ENCODE assay signal across 9 cellular contexts in genomic region chr15:37095993-37096877, GRCh38. TPM values are rescaled to one million over a fixed set of nuclear protein-coding genes. Genes with fewer than 3 reads are reported as not detected.
DNase-seq lines count a peak whose midpoint lies in the region; ATAC-seq and TF ChIP-seq lines count a peak whose summit lies in the region.
"Had no signal": no experiment of that assay in that cellular context is flagged by ENCODE, and none has a peak within 500 bp of the region (broad histone marks: within the 10 kb centered on the region; RNA-seq: fewer than 3 reads in every experiment).

No MANE protein-coding gene starts in this region.

- H3K36me3 ChIP-seq in HEK293 (ENCODE audit: control insufficient read depth in 2 of 2, insufficient read depth in 1 of 2, low read length in 2 of 2), result peaks cover 24 to 35% of the 10 kb centered on the region in 2 experiments
- peaks cover 10% of the 10 kb centered on the region for H3K36me3 ChIP-seq in brain microvascular endothelial cell (replicated peaks)
- H3K36me3 ChIP-seq in iPS-20b (ENCODE audit: insufficient read depth, low read depth, low read length), result no peaks in the 10 kb centered on the region
- peaks cover 5% of the 10 kb centered on the region for H3K36me3 ChIP-seq in smooth muscle cell (ENCODE audit: low read depth)

- DNase-seq in brain microvascular endothelial cell (no peak), smooth muscle cell (lab: John Stamatoyannopoulos, UW; ENCODE audit: unreplicated experiment) (no peak), Kasumi-1 (lab: John Stamatoyannopoulos, UW) (no peak)
- DNase-seq in activated CD8-positive, alpha-beta memory T cell treated with anti-CD3 and anti-CD28 coated beads, Interleukin-2, amount 50 U/mL, for 4 hours, result no peak
- DNase-seq: SHP77 treated with DMSO at 0.1 percent for 48 hours had no signal

- CTCF ChIA-PET in HEK293 (lab: Yijun Ruan, JAX), result no interaction called here

- H2AFZ ChIP-seq in smooth muscle cell (ENCODE audit: low read depth), result peak overlapping the region; percentile 59

- H3K4me2 ChIP-seq in smooth muscle cell, result peak overlapping the region; percentile 99

- whole genome bisulfite sequencing in smooth muscle cell (ENCODE audit: low lambda C conversion rate), result 3% methylated on average over 36 of the region's 36 CpGs

- H3K79me2 ChIP-seq in smooth muscle cell (ENCODE audit: low read depth), result peaks cover 79% of the 10 kb centered on the region

- H4K20me1 ChIP-seq in smooth muscle cell (ENCODE audit: low read depth), result peaks cover 36% of the 10 kb centered on the region

- POLR2A ChIA-PET in HEK293 (lab: Yijun Ruan, JAX), result interaction anchor here (0.8 kb wide), 1 partner anchor 14 kb away, joined by 3 read pairs; no protein-coding TSS in a partner anchor

- TF ChIP-seq CTCF in HEK293 (tag by site-specific recombination; IDR thresholded peaks at IDR 0.05) (no peak), brain microvascular endothelial cell (IDR thresholded peaks at IDR 0.05; ENCODE audit: low read depth, low read length, missing control alignments) (no peak), smooth muscle cell (IDR thresholded peaks at IDR 0.05; ENCODE audit: borderline replicate concordance, insufficient read depth, poor library complexity, severe bottlenecking) (no peak)

- ATAC-seq in GM21576 (IDR thresholded peaks at IDR 0.05; ENCODE audit: unreplicated experiment), result no peak
- no peak for ATAC-seq in HG02798 (IDR thresholded peaks at IDR 0.05; ENCODE audit: poor library complexity, unreplicated experiment)

- peak overlapping the region; percentile 98; the same call in 1 of the 2 replicates for H3K27ac ChIP-seq in HEK293 (ENCODE audit: extremely low read depth, low read depth, low read length)
- no peak overlapping the region for H3K27ac ChIP-seq in brain microvascular endothelial cell
- no peak overlapping the region for H3K27ac ChIP-seq in iPS-20b (ENCODE audit: low read length)
- H3K27ac ChIP-seq in smooth muscle cell (ENCODE audit: low read depth), result peak overlapping the region; percentile 87

- H3K27me3 ChIP-seq in brain microvascular endothelial cell (replicated peaks) (no peaks in the 10 kb centered on the region), iPS-20b (ENCODE audit: insufficient read depth, low read length) (peaks cover 91% of the 10 kb centered on the region), smooth muscle cell (ENCODE audit: low read depth) (no peaks in the 10 kb centered on the region)

- peak overlapping the region; percentile 57; the same call in 1 of the 2 replicates for H3K9ac ChIP-seq in iPS-20b (ENCODE audit: low read depth, low read length)
- peak overlapping the region; percentile 86 for H3K9ac ChIP-seq in smooth muscle cell (ENCODE audit: low read depth)

- H3K4me1 ChIP-seq in HEK293 (ENCODE audit: control insufficient read depth, insufficient read depth, low read length) (peaks cover 5% of the 10 kb centered on the region; the same call in 1 of the 2 replicates), iPS-20b (ENCODE audit: insufficient read depth, low read length) (peaks cover 34% of the 10 kb centered on the region), smooth muscle cell (ENCODE audit: low read depth) (peaks cover 33% of the 10 kb centered on the region)

- H3K9me3 ChIP-seq in HEK293 (ENCODE audit: control insufficient read depth, insufficient read depth, low read depth, low read length), result no peaks in the 10 kb centered on the region
- no peaks in the 10 kb centered on the region for H3K9me3 ChIP-seq in iPS-20b (ENCODE audit: insufficient read depth, low read depth, low read length)
- no peaks in the 10 kb centered on the region for H3K9me3 ChIP-seq in smooth muscle cell (replicated peaks; ENCODE audit: low read depth)

- H3F3A ChIP-seq in smooth muscle cell (ENCODE audit: low read depth), result peaks cover 20% of the 10 kb centered on the region

- in situ Hi-C loops in brain microvascular endothelial cell (cut with HindIII; ENCODE audit: low pct_ligation_motif_present, low sequenced_read_pairs), result no loop called here

- H3K4me3 ChIP-seq in HEK293 (ENCODE audit: low read depth, low read length) (no peak overlapping the region), brain microvascular endothelial cell (ENCODE audit: low read depth, low read length) (peak overlapping the region; percentile 94), iPS-20b (ENCODE audit: low read length) (peak overlapping the region; percentile 66), smooth muscle cell (peak overlapping the region; percentile 96)

TF ChIP-seq in HEK293, 187 proteins besides CTCF, POLR2A, EP300 and RAD21:
- no peak for TF ChIP-seq ZNF140 (tag by site-specific recombination; IDR thresholded peaks at IDR 0.05)
- no peak for TF ChIP-seq ZNF843 (tag by site-specific recombination; IDR thresholded peaks at IDR 0.05)
- no peak for TF ChIP-seq ZBTB7A (tag by site-specific recombination; IDR thresholded peaks at IDR 0.05; ENCODE audit: low read depth)
- TF ChIP-seq HIC1 (tag by site-specific recombination; IDR thresholded peaks at IDR 0.05), result no peak
- no peak for TF ChIP-seq ZNF670 (tag by site-specific recombination; IDR thresholded peaks at IDR 0.05; ENCODE audit: low read depth)
- peak; percentile 36; the same call in 1 of the 2 replicates for TF ChIP-seq ZNF202 (tag by site-specific recombination; IDR thresholded peaks at IDR 0.05; ENCODE audit: borderline replicate concordance)

RNA-seq across cellular contexts. Expression of gene MEIS2, which starts 4.1 kb away (rescaled TPM):
- 18.8 and 33.4 TPM in 2 replicates for total RNA-seq in smooth muscle cell
- 13.0 and 16.7 TPM in 2 replicates for polyA plus RNA-seq in smooth muscle cell

Comparison
In these comparisons a context has a peak if more than half of its experiments do, and no peak if none do; other contexts are left out.
1. H3K27ac ChIP-seq: peak in HEK293 (single experiment) and smooth muscle cell (single experiment); none in brain microvascular endothelial cell (single experiment) and iPS-20b (single experiment).